Comparison of ENCODE assay signal across 1 cellular context in genomic region chr6:160991411-160992322, GRCh38.
A peak's percentile ranks its signal among the peaks of the same experiment; 100 is the strongest.
TF ChIP-seq lines count a peak whose summit lies in the region.

MAP3K4 (plus strand) TSS chr6:160991769; CDS start chr6:160991932, 163 bp downstream.

TF ChIP-seq in HEK293, 187 proteins besides CTCF, POLR2A, EP300 and RAD21 (continued from another document and continues in another):
- TF ChIP-seq ZBTB11 (tag by site-specific recombination; conservative IDR thresholded peaks at IDR 0.05; ENCODE audit: low read depth) (peak; percentile 66), ZNF341 (tag by site-specific recombination; IDR thresholded peaks at IDR 0.05; ENCODE audit: low read depth) (no peak), WT1 (tag by site-specific recombination; IDR thresholded peaks at IDR 0.05) (peak; percentile 80), ZNF202 (tag by site-specific recombination; IDR thresholded peaks at IDR 0.05; ENCODE audit: borderline replicate concordance) (no peak), ZNF654 (tag by site-specific recombination; IDR thresholded peaks at IDR 0.05; ENCODE audit: low read depth) (no peak), ZNF19 (tag by site-specific recombination; IDR thresholded peaks at IDR 0.05; ENCODE audit: low read depth) (no peak), ZNF18 (tag by site-specific recombination; IDR thresholded peaks at IDR 0.05) (no peak), ZNF354C (tag by site-specific recombination; IDR thresholded peaks at IDR 0.05; ENCODE audit: borderline replicate concordance, low read depth) (no peak), BCL11A (tag by site-specific recombination; IDR thresholded peaks at IDR 0.05; ENCODE audit: low read depth) (no peak), FEZF1 (tag by site-specific recombination; IDR thresholded peaks at IDR 0.05) (no peak), ZNF473 (tag by site-specific recombination; IDR thresholded peaks at IDR 0.05) (no peak), ZNF112 (tag by site-specific recombination; IDR thresholded peaks at IDR 0.05) (no peak), ZNF707 (tag by site-specific recombination; IDR thresholded peaks at IDR 0.05) (no peak), ZNF776 (tag by site-specific recombination; IDR thresholded peaks at IDR 0.05; ENCODE audit: borderline replicate concordance) (no peak), ZNF501 (tag by site-specific recombination; IDR thresholded peaks at IDR 0.05) (peak; percentile 91), BCL11B (tag by site-specific recombination; IDR thresholded peaks at IDR 0.05; ENCODE audit: low read depth) (no peak), PRDM1 (tag by site-specific recombination; IDR thresholded peaks at IDR 0.05) (no peak), REPIN1 (tag by site-specific recombination; IDR thresholded peaks at IDR 0.05; ENCODE audit: low read depth) (no peak), ZNF600 (tag by site-specific recombination; IDR thresholded peaks at IDR 0.05) (peak; percentile 82), HIC1 (tag by site-specific recombination; IDR thresholded peaks at IDR 0.05) (peak; percentile 57), KLF1 (tag by site-specific recombination; IDR thresholded peaks at IDR 0.05) (peak; percentile 77), ZNF221 (tag by site-specific recombination; IDR thresholded peaks at IDR 0.05; ENCODE audit: borderline replicate concordance) (no peak), ZNF391 (tag by site-specific recombination; IDR thresholded peaks at IDR 0.05; ENCODE audit: borderline replicate concordance, low read depth) (0 out of 2 replicates have a peak, but pooled peaks have one; percentile 48), ZBTB44 (tag by site-specific recombination; IDR thresholded peaks at IDR 0.05) (no peak), ZNF544 (tag by site-specific recombination; IDR thresholded peaks at IDR 0.05) (no peak), ZFP37 (tag by site-specific recombination; IDR thresholded peaks at IDR 0.05) (peak; percentile 64; the same call in 1 of the 2 replicates), ZNF280D (tag by site-specific recombination; IDR thresholded peaks at IDR 0.05) (no peak), ZSCAN18 (tag by site-specific recombination; IDR thresholded peaks at IDR 0.05) (no peak), ZNF223 (tag by site-specific recombination; IDR thresholded peaks at IDR 0.05) (no peak), ZNF571 (tag by site-specific recombination; IDR thresholded peaks at IDR 0.05) (no peak), PRDM6 (tag by site-specific recombination; IDR thresholded peaks at IDR 0.05) (no peak), ZSCAN23 (tag by site-specific recombination; IDR thresholded peaks at IDR 0.05) (no peak), KLF16 (tag by site-specific recombination; IDR thresholded peaks at IDR 0.05) (peak; percentile 71; the same call in 1 of the 2 replicates), ZNF580 (tag by site-specific recombination; IDR thresholded peaks at IDR 0.05) (no peak), GLIS1 (tag by site-specific recombination; IDR thresholded peaks at IDR 0.05) (peak; percentile 40; the same call in 1 of the 2 replicates), ZNF211 (tag by site-specific recombination; IDR thresholded peaks at IDR 0.05; ENCODE audit: low read depth) (no peak), ZNF791 (tag by site-specific recombination; IDR thresholded peaks at IDR 0.05) (no peak), ZNF664 (tag by site-specific recombination; IDR thresholded peaks at IDR 0.05) (no peak), PBX3 (CRISPR knock-in tag; IDR thresholded peaks at IDR 0.05) (peak; percentile 95), ZFHX2 (tag by site-specific recombination; conservative IDR thresholded peaks at IDR 0.05) (peak; percentile 53), ZBTB48 (tag by site-specific recombination; IDR thresholded peaks at IDR 0.05) (peak; percentile 72), HOXC10 (CRISPR knock-in tag; IDR thresholded peaks at IDR 0.05) (peak; percentile 85; the same call in 1 of the 2 replicates), ZNF530 (tag by site-specific recombination; IDR thresholded peaks at IDR 0.05; ENCODE audit: low read depth) (no peak), ZBTB7A (tag by site-specific recombination; IDR thresholded peaks at IDR 0.05; ENCODE audit: low read depth) (no peak; the same call in 1 of the 2 replicates), ZNF214 (tag by site-specific recombination; IDR thresholded peaks at IDR 0.05; ENCODE audit: borderline replicate concordance) (no peak), ZNF692 (tag by site-specific recombination; IDR thresholded peaks at IDR 0.05) (peak; percentile 80), ZNF132 (tag by site-specific recombination; IDR thresholded peaks at IDR 0.05; ENCODE audit: borderline replicate concordance) (no peak), ZNF585B (tag by site-specific recombination; IDR thresholded peaks at IDR 0.05) (no peak)
